ENCODE assay signal across 13 cellular contexts in the genomic region with DNA sequence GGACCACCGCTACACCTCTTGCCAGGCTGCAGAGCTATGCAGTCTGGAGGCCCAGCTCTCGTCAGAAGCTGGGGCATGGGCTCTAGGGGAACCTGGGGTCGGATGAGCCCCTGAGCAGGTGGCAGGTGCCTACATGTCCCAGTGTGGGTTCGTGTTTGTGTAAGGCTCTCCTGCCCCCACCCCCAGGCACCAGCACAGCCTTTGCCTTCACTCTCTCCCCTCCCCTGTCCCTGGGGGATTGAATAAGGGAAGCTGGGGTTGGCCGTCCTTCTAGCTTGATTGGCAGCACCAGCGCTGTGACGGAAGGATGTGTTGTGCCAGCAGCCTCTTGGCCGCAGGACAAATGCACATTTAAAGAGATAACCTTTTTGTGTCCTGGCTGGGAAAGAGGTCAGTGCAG. TPM values are rescaled to one million over a fixed set of nuclear protein-coding genes. Genes with fewer than 3 reads are reported as not detected.
A peak's percentile ranks its signal among the peaks of the same experiment; 100 is the strongest.
DNase-seq lines count a peak whose midpoint lies in the region; ATAC-seq and TF ChIP-seq lines count a peak whose summit lies in the region.
"Had no signal": no experiment of that assay in that cellular context is flagged by ENCODE, and none has a peak within 500 bp of the region (broad histone marks: within the 10 kb centered on the region; RNA-seq: fewer than 3 reads in every experiment).

No MANE protein-coding gene starts in this region.

- no peaks in the 10 kb centered on the region for H3K23me2 ChIP-seq in H9 (ENCODE audit: insufficient read length, low read depth, low read length, poor library complexity, severe bottlenecking)

- H3K4me3 ChIP-seq in A673 (ENCODE audit: low read depth, low read length, poor library complexity, severe bottlenecking), result no peak overlapping the region
- peak overlapping the region; percentile 22 for H3K4me3 ChIP-seq in OCI-LY1 (ENCODE audit: low read depth, low read length, poor library complexity, severe bottlenecking)
- H3K4me3 ChIP-seq in right cardiac atrium (ENCODE audit: low read length), result no peak overlapping the region

- H3K18ac ChIP-seq in H9 (ENCODE audit: insufficient read length, low read depth, low read length), result no peak overlapping the region

- WGBS in H9 (ENCODE audit: extremely low coverage, insufficient read length, low lambda C conversion rate), result no CpG with 5 or more reads among the region's 8 CpGs
- 44% methylated on average over 8 of the region's 8 CpGs for WGBS in right cardiac atrium

- no TSS peak for BruUV-seq in A673 (replicated peaks; lab: Mats Ljungman, UMichigan)

- no peak overlapping the region for H3K56ac ChIP-seq in H9 (ENCODE audit: insufficient read length, low read depth, low read length)

- H2BK15ac ChIP-seq in H9 (ENCODE audit: low read depth, low read length), result no peak overlapping the region

- H2BK5ac ChIP-seq in H9 (ENCODE audit: insufficient read length, low read length), result no peak overlapping the region

- H3K4me1 ChIP-seq in A673 (ENCODE audit: insufficient read depth, low read length, poor library complexity, severe bottlenecking) (no peaks in the 10 kb centered on the region), H9 (ENCODE audit: insufficient read depth, low read length) (no peaks in the 10 kb centered on the region; the same call in 1 of the 2 replicates), OCI-LY1 (ENCODE audit: insufficient read depth, low read length, severe bottlenecking) (peaks cover 27% of the 10 kb centered on the region), right cardiac atrium (ENCODE audit: control insufficient read depth, insufficient read depth, low read length) (no peaks in the 10 kb centered on the region)

- H3K27ac ChIP-seq in A673 (ENCODE audit: low read depth, low read length, poor library complexity, severe bottlenecking) (no peak overlapping the region), H9 (ENCODE audit: insufficient read length, low read depth, low read length) (no peak overlapping the region), OCI-LY1 (ENCODE audit: low read depth, low read length, poor library complexity, severe bottlenecking) (peak overlapping the region; percentile 92), right cardiac atrium (ENCODE audit: low read length) (no peak overlapping the region)

- no peak overlapping the region; the same call in 1 of the 2 replicates for H3K14ac ChIP-seq in H9 (ENCODE audit: insufficient read depth, low read length)

- no peak overlapping the region for H4K8ac ChIP-seq in H9 (replicated peaks; ENCODE audit: insufficient read length, low read depth, low read length)

- no peaks in the 10 kb centered on the region for H3K9me3 ChIP-seq in A673 (ENCODE audit: low read depth, low read length, poor library complexity, severe bottlenecking)
- H3K9me3 ChIP-seq in H9 (ENCODE audit: control insufficient read depth, low read depth, low read length), result no peaks in the 10 kb centered on the region
- H3K9me3 ChIP-seq in OCI-LY1 (ENCODE audit: low read length), result no peaks in the 10 kb centered on the region
- no peaks in the 10 kb centered on the region for H3K9me3 ChIP-seq in right cardiac atrium (ENCODE audit: control insufficient read depth, low read length)

- H3T11ph ChIP-seq in H9 (ENCODE audit: low read length), result no peak overlapping the region

- TF ChIP-seq CTCF in A673 (conservative IDR thresholded peaks at IDR 0.05; ENCODE audit: low read depth, low read length), result no peak
- no peak for TF ChIP-seq CTCF in H9 (conservative IDR thresholded peaks at IDR 0.05)
- no peak for TF ChIP-seq CTCF in OCI-LY1 (IDR thresholded peaks at IDR 0.05; ENCODE audit: low read length)

- no peak overlapping the region for H4K5ac ChIP-seq in H9 (ENCODE audit: insufficient read length, low read depth, low read length)

- H3K23ac ChIP-seq in H9 (ENCODE audit: insufficient read length, low read depth, low read length), result no peak overlapping the region

- H2BK120ac ChIP-seq in H9 (ENCODE audit: low read depth, low read length, poor library complexity, severe bottlenecking), result no peak overlapping the region

- no peak overlapping the region for H4K91ac ChIP-seq in H9 (ENCODE audit: insufficient read length, low read depth, low read length)

- POLR2A ChIA-PET in A673 (lab: Charles Lee; ENCODE audit: low non-redundant PET), result no interaction called here

- H2BK12ac ChIP-seq in H9 (ENCODE audit: insufficient read length, low read depth, low read length), result no peak overlapping the region

- H3K9ac ChIP-seq in H9 (ENCODE audit: extremely low read depth, insufficient read length, low read length) (no peak overlapping the region), OCI-LY1 (ENCODE audit: low read length) (peak overlapping the region; percentile 46; the same call in 1 of the 2 replicates)

- ATAC-seq in right cardiac atrium, result peak; percentile 32 to 34
- ATAC-seq in HG02973 (IDR thresholded peaks at IDR 0.05; ENCODE audit: unreplicated experiment), result no peak
- no peak for ATAC-seq in SK-N-SH treated with all-trans-retinoic acid at 6 μM for 48 hours

- H3K4me3 Mint-ChIP-seq in H9, result no peak overlapping the region
- H3K4me3 Mint-ChIP-seq: activated T-helper 1 cell treated with anti-CD3 and anti-CD28 coated beads, Interleukin-12 subunit alpha, Interleukin-12 subunit beta, Interleukin-2, Interleukin-4 antibody, amounts not matched to agents 30 ng/mL and 10 ng/mL and 1 ng/mL, durations not matched to agents 14 hours and 24 hours and 36 hours had no signal

- H2AK5ac ChIP-seq in H9 (ENCODE audit: insufficient read length, low read length), result no peak overlapping the region

- no peak overlapping the region for H2BK20ac ChIP-seq in H9 (ENCODE audit: low read depth, low read length, poor library complexity, severe bottlenecking)

- no peaks in the 10 kb centered on the region for H3K79me2 ChIP-seq in H9 (ENCODE audit: insufficient read depth, low read length)
- H3K79me2 ChIP-seq in OCI-LY1 (ENCODE audit: insufficient read depth, low read length), result no peaks in the 10 kb centered on the region

- H3K27ac Mint-ChIP-seq in H9, result no peak overlapping the region
- H3K27ac Mint-ChIP-seq: activated T-helper 1 cell treated with anti-CD3 and anti-CD28 coated beads, Interleukin-12 subunit alpha, Interleukin-12 subunit beta, Interleukin-2, Interleukin-4 antibody, amounts not matched to agents 30 ng/mL and 10 ng/mL and 1 ng/mL, durations not matched to agents 14 hours and 24 hours and 36 hours had no signal

- CTCF ChIA-PET in A673 (lab: Charles Lee), result interaction anchor here (1.1 to 1.3 kb wide), 4 partner anchors 8 to 197 kb away, joined by 3 to 12 read pairs (median 5); no protein-coding TSS in a partner anchor

- no peaks in the 10 kb centered on the region for H3K9me3 Mint-ChIP-seq in H9
- H3K9me3 Mint-ChIP-seq: activated T-helper 1 cell treated with anti-CD3 and anti-CD28 coated beads, Interleukin-12 subunit alpha, Interleukin-12 subunit beta, Interleukin-2, Interleukin-4 antibody, amounts not matched to agents 30 ng/mL and 10 ng/mL and 1 ng/mL, durations not matched to agents 14 hours and 24 hours and 36 hours had no signal

- DNase-seq in A673 (ENCODE audit: low spot score) (peak; percentile 17), H9 (peak; percentile 26), right cardiac atrium (peak in 2 of 3 donors; percentile 44 to 68), amygdala (lab: John Stamatoyannopoulos, UW) (no peak), occipital lobe (lab: John Stamatoyannopoulos, UW) (no peak)
- DNase-seq: activated CD4-positive, alpha-beta T cell treated with anti-CD3 and anti-CD28 coated beads for 48 hours; effector memory CD4-positive, alpha-beta T cell; KG1; stimulated activated CD4-positive, alpha-beta T cell treated with anti-CD3 and anti-CD28 coated beads, Interleukin-1b, Interleukin-23, amount 100 ng/mL, for 48 hours had no signal

- H3K79me1 ChIP-seq in H9 (ENCODE audit: insufficient read depth, low read depth, low read length, poor library complexity, severe bottlenecking), result no peaks in the 10 kb centered on the region

- H3K36me3 Mint-ChIP-seq in H9 (ENCODE audit: insufficient read depth in 1 of 3, low read depth in 3 of 3), result peaks cover 22 to 72% (median 35%) of the 10 kb centered on the region in 3 experiments

- no peak overlapping the region for H3K4me2 ChIP-seq in H9 (ENCODE audit: insufficient read depth, insufficient read length, low read length)
- H3K4me2 ChIP-seq in OCI-LY1 (ENCODE audit: low read length), result peak overlapping the region; percentile 49

- H3K27me3 ChIP-seq in A673 (replicated peaks; ENCODE audit: insufficient read depth, low read depth, low read length, poor library complexity) (no peaks in the 10 kb centered on the region), H9 (ENCODE audit: insufficient read depth, low read length) (no peaks in the 10 kb centered on the region), OCI-LY1 (ENCODE audit: insufficient read depth, low read length) (no peaks in the 10 kb centered on the region), right cardiac atrium (ENCODE audit: control insufficient read depth, insufficient read depth) (no peaks in the 10 kb centered on the region)

- H3K4me1 Mint-ChIP-seq in H9, result peaks cover 5% of the 10 kb centered on the region in 2 experiments

- H4K20me1 ChIP-seq in H9 (ENCODE audit: control insufficient read depth, insufficient read depth, insufficient read length), result no peaks in the 10 kb centered on the region
- no peaks in the 10 kb centered on the region for H4K20me1 ChIP-seq in OCI-LY1 (ENCODE audit: insufficient read depth, low read length)

- H3K36me3 ChIP-seq in A673 (ENCODE audit: insufficient read depth, low read length, poor library complexity, severe bottlenecking), result peaks cover 14% of the 10 kb centered on the region
- H3K36me3 ChIP-seq in OCI-LY1 (ENCODE audit: insufficient read depth, low read length), result no peaks in the 10 kb centered on the region

- H2AFZ ChIP-seq in H9 (ENCODE audit: low read length), result no peak overlapping the region
- H2AFZ ChIP-seq in OCI-LY1 (ENCODE audit: low read length), result no peak overlapping the region

- intact Hi-C loops in A673 (cut with micrococcal nuclease; ENCODE audit: unreplicated experiment), result loop anchor here (5.0 kb wide), 1 partner anchor 190 kb away; no protein-coding TSS in a partner anchor
- intact Hi-C loops in right cardiac atrium (cut with DNase I), result no loop called here

- no peak overlapping the region for H3K4ac ChIP-seq in H9 (ENCODE audit: low read depth, low read length)

- peaks cover 1% of the 10 kb centered on the region for H3K27me3 Mint-ChIP-seq in H9 (ENCODE audit: low read depth)

- no peaks in the 10 kb centered on the region for H3K9me2 ChIP-seq in OCI-LY1 (ENCODE audit: low read depth, low read length)

- no peaks in the 10 kb centered on the region for H3F3A ChIP-seq in OCI-LY1 (ENCODE audit: insufficient read depth, low read length)

TF ChIP-seq in SK-N-SH treated with all-trans-retinoic acid at 6 μM for 48 hours, 23 proteins besides CTCF, POLR2A, EP300 and RAD21 (continues in another document):
- no peak for TF ChIP-seq OSR1 (CRISPR knock-in tag; IDR thresholded peaks at IDR 0.05)
- TF ChIP-seq TCF4 (CRISPR knock-in tag; IDR thresholded peaks at IDR 0.05; ENCODE audit: borderline replicate concordance), result no peak
- TF ChIP-seq SNAI2 (CRISPR knock-in tag; IDR thresholded peaks at IDR 0.05), result no peak
- TF ChIP-seq GLIS3 (CRISPR knock-in tag; IDR thresholded peaks at IDR 0.05), result no peak
- no peak for TF ChIP-seq TOX (CRISPR knock-in tag; IDR thresholded peaks at IDR 0.05; ENCODE audit: borderline replicate concordance)
- TF ChIP-seq ZNF70 (CRISPR knock-in tag; IDR thresholded peaks at IDR 0.05), result no peak

RNA-seq across cellular contexts. Expression of gene TSPAN9, which starts 34.8 kb away (rescaled TPM):
- total RNA-seq in A673 (2021), result 35.5 and 41.9 TPM in 2 replicates
- 16.8 and 19.0 TPM in 2 replicates for total RNA-seq in H9 (2021)
- 100 to 1,000 TPM; 151 to 184 (median 172) TPM for total RNA-seq in right cardiac atrium
- polyA plus RNA-seq in right cardiac atrium, result 121 TPM
- 8.4 TPM for total RNA-seq in occipital lobe

Comparison
In these comparisons a context has a peak if more than half of its experiments do, and no peak if none do; other contexts are left out.
1. DNase-seq: peak in A673 (single experiment), H9 (single experiment) and right cardiac atrium (2 of 3); none in amygdala (0 of 56) and occipital lobe (single experiment).
2. ATAC-seq: peak in right cardiac atrium (2 of 2); none in HG02973 (single experiment) and SK-N-SH treated with all-trans-retinoic acid at 6 μM for 48 hours (single experiment).